Comparison of ENCODE assay signal across 1 cellular context in genomic region chr10:48444266-48444665, GRCh38.
TF ChIP-seq lines count a peak whose summit lies in the region.

No MANE protein-coding gene starts in this region.

TF ChIP-seq in HEK293, 187 proteins besides CTCF, POLR2A, EP300 and RAD21 (continued from another document):
- TF ChIP-seq ZNF518A (tag by site-specific recombination; conservative IDR thresholded peaks at IDR 0.05; ENCODE audit: low read depth) (no peak), ZSCAN5A (tag by site-specific recombination; IDR thresholded peaks at IDR 0.05) (no peak), ZFHX2 (tag by site-specific recombination; conservative IDR thresholded peaks at IDR 0.05) (no peak), ZNF354C (tag by site-specific recombination; IDR thresholded peaks at IDR 0.05; ENCODE audit: borderline replicate concordance, low read depth) (no peak), ZNF26 (tag by site-specific recombination; IDR thresholded peaks at IDR 0.05) (no peak), ZNF626 (tag by site-specific recombination; IDR thresholded peaks at IDR 0.05) (no peak), SCRT2 (tag by site-specific recombination; IDR thresholded peaks at IDR 0.05) (peak; percentile 86), ZNF544 (tag by site-specific recombination; IDR thresholded peaks at IDR 0.05) (no peak), ZNF664 (tag by site-specific recombination; IDR thresholded peaks at IDR 0.05) (no peak), ZXDB (tag by site-specific recombination; IDR thresholded peaks at IDR 0.05) (no peak), ZNF292 (tag by site-specific recombination; IDR thresholded peaks at IDR 0.05; ENCODE audit: borderline replicate concordance, low read depth) (no peak), MYNN (tag by site-specific recombination; IDR thresholded peaks at IDR 0.05; ENCODE audit: borderline replicate concordance) (no peak), ZBTB20 (tag by site-specific recombination; IDR thresholded peaks at IDR 0.05) (no peak)
